25 cellular contexts compared by ENCODE assay signal in genomic region chr2:236073867-236074655, GRCh38.
"Had no signal": no experiment of that assay in that cellular context is flagged by ENCODE, and none has a peak within 500 bp of the region (broad histone marks: within the 10 kb centered on the region; RNA-seq: fewer than 3 reads in every experiment).

No MANE protein-coding gene starts in this region.

- FAIRE-seq: colon, RCC 7860 had no signal

- H3K4me3 ChIP-seq: adrenal gland, SJSA1 had no signal

- H3K4me1 ChIP-seq: adrenal gland, SJSA1 had no signal

- H3K9me3 ChIP-seq: adrenal gland, SJSA1 had no signal

- H3K36me3 ChIP-seq: adrenal gland had no signal

- H3K27ac ChIP-seq: adrenal gland, SJSA1 had no signal

- DNase-seq: activated CD4-positive, alpha-beta memory T cell treated with anti-CD3 and anti-CD28 coated beads for 36 hours; activated CD4-positive, alpha-beta T cell treated with anti-CD3 and anti-CD28 coated beads, Interleukin-2, amount 10 ng/mL, durations not matched to agents 7 days and 5 days; activated CD4-positive, CD25-positive, alpha-beta regulatory T cell; activated naive CD4-positive, alpha-beta T cell treated with anti-CD3 and anti-CD28 coated beads, Interleukin-2, amount 50 U/mL, for 16 hours; activated naive CD8-positive, alpha-beta T cell treated with anti-CD3 and anti-CD28 coated beads, Interleukin-2, amount 10 ng/mL, durations not matched to agents 7 days and 5 days; activated T-cell treated with anti-CD3 and anti-CD28 coated beads for 4 hours; activated T-cell treated with anti-CD3 and anti-CD28 coated beads, Interleukin-2, amount 50 U/mL, for 72 hours; adrenal gland; anterior cingulate cortex; cerebellar nuclear complex; MM.1S; NCI-H1105; NCI-H1436; NCI-H1694 treated with DMSO at 0.1 percent for 48 hours; NCI-H2029 treated with DMSO at 0.1 percent for 48 hours; NCI-H345; NCI-H510A; NCI-H526 treated with DMSO at 0.1 percent for 48 hours; NK-92 treated with Interleukin-12 subunit alpha and Interleukin-12 subunit beta, amount 100 ng/mL, for 24 hours; PC-3; SHP77 had no signal

- ATAC-seq: activated T-cell treated with anti-CD3 and anti-CD28 coated beads, Interleukin-2, amount 50 U/mL, for 72 hours; PC-3; SK-N-SH treated with all-trans-retinoic acid at 6 μM for 48 hours had no signal

- H3K27me3 ChIP-seq: adrenal gland, SJSA1 had no signal
